7 cellular contexts compared by ENCODE assay signal in genomic region chr17:2989396-2989795, GRCh38.
A peak's percentile ranks its signal among the peaks of the same experiment; 100 is the strongest.
DNase-seq lines count a peak whose midpoint lies in the region; TF ChIP-seq lines count a peak whose summit lies in the region.
"Not testable (repeated sequence)": the region's sequence is repeated elsewhere in the genome, so short reads cannot be mapped to it uniquely, and the experiment has no call there.

No MANE protein-coding gene starts in this region.

- DNase-seq in Karpas-422, result not testable (repeated sequence)
- peak; percentile 8 for DNase-seq in activated CD8-positive, alpha-beta memory T cell treated with anti-CD3 and anti-CD28 coated beads, Interleukin-2, amount 50 U/mL, for 48 hours
- DNase-seq in coronary artery (ENCODE audit: low spot score), result peak; percentile 3
- peak; percentile 56 for DNase-seq in right atrium auricular region (ENCODE audit: low spot score)
- peak; percentile 82 for DNase-seq in mesenteric fat pad (ENCODE audit: low spot score)
- DNase-seq in sigmoid colon, result peak; percentile 39
- peak; percentile 17 for DNase-seq in ureter (ENCODE audit: low spot score)

- not testable (repeated sequence) for H3K4me2 ChIP-seq in Karpas-422 (ENCODE audit: low read depth, low read length, poor library complexity, severe bottlenecking)

- not testable (repeated sequence) for TF ChIP-seq EP300 in sigmoid colon (IDR thresholded peaks at IDR 0.05)

- intact Hi-C loops in sigmoid colon (cut with DNase I), result not testable (repeated sequence)

- TF ChIP-seq CTCF in coronary artery (IDR thresholded peaks at IDR 0.05); right atrium auricular region (IDR thresholded peaks at IDR 0.05); sigmoid colon (IDR thresholded peaks at IDR 0.05): not testable (repeated sequence)

- not testable (repeated sequence) for H3K36me3 ChIP-seq in Karpas-422 (ENCODE audit: insufficient read depth, low read length)
- H3K36me3 ChIP-seq in right atrium auricular region (peaks cover 16% of the 10 kb centered on the region), sigmoid colon (peaks cover 0 to 28% (median 13%) of the 10 kb centered on the region in 4 donors)

- 91 to 96% methylated on average over 11 of the region's 11 CpGs for WGBS in sigmoid colon, 2 donors

- peak overlapping the region; percentile 39 for H3K27ac ChIP-seq in Karpas-422 (ENCODE audit: low read length)
- not testable (repeated sequence) for H3K27ac ChIP-seq in coronary artery, right atrium auricular region, sigmoid colon

- not testable (repeated sequence) for H2AFZ ChIP-seq in Karpas-422 (ENCODE audit: low read length)

- H3K9ac ChIP-seq in Karpas-422 (ENCODE audit: low read length), result not testable (repeated sequence)

- H4K20me1 ChIP-seq in Karpas-422 (ENCODE audit: insufficient read depth, low read depth, low read length), result not testable (repeated sequence)

- H3K9me2 ChIP-seq in Karpas-422 (replicated peaks; ENCODE audit: insufficient read depth, low read length), result not testable (repeated sequence)

- TF ChIP-seq POLR2A in sigmoid colon (IDR thresholded peaks at IDR 0.05), result not testable (repeated sequence)

- H3K27me3 ChIP-seq in Karpas-422 (ENCODE audit: low read length); right atrium auricular region; sigmoid colon: not testable (repeated sequence)

- not testable (repeated sequence) for H3K79me2 ChIP-seq in Karpas-422 (ENCODE audit: low read length)

- peaks cover 41% of the 10 kb centered on the region for H3K4me1 ChIP-seq in Karpas-422 (ENCODE audit: low read length)
- not testable (repeated sequence) for H3K4me1 ChIP-seq in right atrium auricular region, sigmoid colon

- H3K4me3 ChIP-seq in Karpas-422 (ENCODE audit: low read length); coronary artery; right atrium auricular region; sigmoid colon: not testable (repeated sequence)

- H3K9me3 ChIP-seq in Karpas-422 (ENCODE audit: low read length); right atrium auricular region; sigmoid colon: not testable (repeated sequence)
